9 cellular contexts compared by ENCODE assay signal in the genomic region with DNA sequence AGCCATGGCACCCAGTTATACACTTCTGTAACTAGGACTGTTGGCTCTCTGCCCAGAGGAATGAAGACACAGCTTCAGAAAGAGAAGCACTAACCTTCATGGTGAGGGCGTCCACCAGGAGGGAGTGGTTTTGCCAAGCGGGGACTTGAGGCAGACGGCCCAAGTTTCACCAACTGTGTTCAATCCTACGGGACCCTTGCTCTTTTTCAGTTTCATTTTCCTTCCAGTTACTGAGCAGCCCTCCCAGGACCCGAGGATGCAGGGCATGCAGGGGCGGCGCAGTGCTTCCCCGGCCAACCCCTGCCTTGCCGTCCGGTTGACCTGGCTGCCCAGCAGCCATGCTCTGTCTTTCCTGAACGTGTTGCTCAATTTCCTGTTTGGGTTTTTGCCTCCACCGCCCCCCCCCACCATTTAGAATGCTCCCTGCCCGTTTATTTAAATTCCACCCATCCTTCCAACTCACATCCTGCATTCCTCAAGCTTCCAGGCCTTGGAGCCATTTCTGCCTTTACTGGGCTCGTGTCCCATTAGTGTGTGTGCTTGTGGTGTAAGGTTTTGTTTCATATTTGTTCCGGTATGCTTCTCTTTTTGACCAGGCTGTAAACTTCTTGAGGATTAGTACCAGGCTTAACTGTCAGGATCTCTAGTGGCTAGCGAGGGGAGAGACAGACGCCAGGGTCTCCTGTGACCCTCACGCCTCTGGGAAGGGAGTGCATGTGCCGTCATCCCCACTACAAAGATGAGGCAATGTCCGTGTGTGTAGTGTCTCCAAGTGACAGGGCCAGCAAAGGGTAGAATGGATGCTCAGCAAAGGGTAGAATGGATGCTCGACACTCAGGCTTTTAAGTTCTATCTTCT.
DNase-seq lines count a peak whose midpoint lies in the region; ATAC-seq and TF ChIP-seq lines count a peak whose summit lies in the region.
"Had no signal": no experiment of that assay in that cellular context is flagged by ENCODE, and none has a peak within 500 bp of the region (broad histone marks: within the 10 kb centered on the region; RNA-seq: fewer than 3 reads in every experiment).

No MANE protein-coding gene starts in this region.

- H3K4me3 ChIP-seq in RWPE2 (ENCODE audit: severe bottlenecking) = peak overlapping the region; percentile 5
- H3K4me3 ChIP-seq in neutrophil (ENCODE audit: low read depth in 1 of 2, low read length in 1 of 2) = peak overlapping the region; percentile 51 to 57
- H3K4me3 ChIP-seq: SK-N-MC had no signal

- TF ChIP-seq CTCF in RWPE2 (IDR thresholded peaks at IDR 0.05; ENCODE audit: poor library complexity, severe bottlenecking) (no peak), neutrophil (IDR thresholded peaks at IDR 0.05) (no peak)

- H3K4me1 ChIP-seq in RWPE2 (ENCODE audit: insufficient read depth, poor library complexity, severe bottlenecking) = peaks cover 32% of the 10 kb centered on the region
- H3K4me1 ChIP-seq in neutrophil (ENCODE audit: control insufficient read depth in 1 of 2, insufficient read depth in 1 of 2, low read depth in 1 of 2, low read length in 1 of 2) = peaks cover 19 to 34% of the 10 kb centered on the region in 2 experiments

- H3K27me3 ChIP-seq in RWPE2 (ENCODE audit: insufficient read depth, poor library complexity, severe bottlenecking) (no peaks in the 10 kb centered on the region), neutrophil (no peaks in the 10 kb centered on the region)

- H3K27ac ChIP-seq in RWPE2 (ENCODE audit: poor library complexity, severe bottlenecking) (peak overlapping the region; percentile 69), neutrophil (peak overlapping the region; percentile 65)
- H3K27ac ChIP-seq: SK-N-MC had no signal

- ATAC-seq in RWPE2 (ENCODE audit: low read depth) = peak; percentile 48
- no peak for ATAC-seq in HG03039 (IDR thresholded peaks at IDR 0.05; ENCODE audit: unreplicated experiment)
- ATAC-seq in HG03097 (IDR thresholded peaks at IDR 0.05; ENCODE audit: low FRiP score, unreplicated experiment) = no peak

- DNase-seq in Ammon's horn (ENCODE audit: low spot score) (peak; percentile 40), RWPE2 (ENCODE audit: low spot score) (no peak), fibroblast of peridontal ligament (ENCODE audit: extremely low read depth) (peak; percentile 99), NCI-H510A treated with DMSO at 0.1 percent for 48 hours (lab: John Stamatoyannopoulos, UW) (no peak), cerebellar nuclear complex (lab: John Stamatoyannopoulos, UW) (no peak)

- no peaks in the 10 kb centered on the region for H3K36me3 ChIP-seq in RWPE2 (ENCODE audit: low read depth)
- no peaks in the 10 kb centered on the region for H3K36me3 ChIP-seq in neutrophil

- H3K9me3 ChIP-seq in RWPE2 (ENCODE audit: severe bottlenecking) (no peaks in the 10 kb centered on the region), neutrophil (no peaks in the 10 kb centered on the region)

Comparison
In these comparisons a context has a peak if more than half of its experiments do, and no peak if none do; other contexts are left out.
1. DNase-seq: peak in Ammon's horn (single experiment) and fibroblast of peridontal ligament (single experiment); none in RWPE2 (single experiment), NCI-H510A treated with DMSO at 0.1 percent for 48 hours (single experiment) and cerebellar nuclear complex (0 of 2).